Comparison of ENCODE assay signal across 39 cellular contexts in the genomic region with DNA sequence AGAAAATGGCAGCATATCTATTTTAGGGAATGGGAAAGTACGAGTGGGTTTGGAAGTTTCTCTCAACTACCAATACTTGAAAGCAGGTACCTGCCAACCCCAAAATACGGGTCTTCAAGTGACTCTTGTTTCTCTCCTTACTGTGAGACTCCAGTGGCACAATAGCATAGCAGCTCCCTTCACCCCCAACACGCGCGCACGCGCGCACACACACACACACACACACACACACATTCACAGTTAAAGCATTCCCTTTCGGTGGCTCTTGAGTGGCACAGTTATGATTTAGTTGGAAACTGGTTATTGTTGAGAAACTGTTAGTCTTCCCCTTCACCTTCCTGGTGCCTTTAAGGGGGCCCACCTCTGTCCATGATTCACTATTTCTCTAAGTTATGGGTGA. TPM values are rescaled to one million over a fixed set of nuclear protein-coding genes. Genes with fewer than 3 reads are reported as not detected.
"Had no signal": no experiment of that assay in that cellular context is flagged by ENCODE, and none has a peak within 500 bp of the region (broad histone marks: within the 10 kb centered on the region; RNA-seq: fewer than 3 reads in every experiment).

No MANE protein-coding gene starts in this region.

- H3K36me3 ChIP-seq: adrenal gland, ascending aorta, brain microvascular endothelial cell, breast epithelium, cardiac muscle cell had no signal

- H3K9me3 ChIP-seq: adrenal gland, ascending aorta, body of pancreas, breast epithelium had no signal

- H3K4me3 ChIP-seq: adrenal gland, ascending aorta, body of pancreas, breast epithelium, cardiac muscle cell had no signal

- H3K27ac ChIP-seq: adrenal gland, ascending aorta, body of pancreas, brain microvascular endothelial cell, breast epithelium, cardiac muscle cell had no signal

- H3K27me3 ChIP-seq: adrenal gland, ascending aorta, body of pancreas, brain microvascular endothelial cell, breast epithelium, cardiac muscle cell had no signal

- DNase-seq: activated effector memory CD4-positive, alpha-beta T cell treated with anti-CD3 and anti-CD28 coated beads, Interleukin-2, amount 50 U/mL, for 16 hours; activated effector memory CD4-positive, alpha-beta T cell treated with Interleukin-2 at 50 U/mL for 16 hours; activated gamma-delta T cell; activated gamma-delta T cell treated with Interleukin-2 at 50 U/mL for 16 hours; activated naive CD4-positive, alpha-beta T cell; activated naive CD4-positive, alpha-beta T cell treated with anti-CD3 and anti-CD28 coated beads for 36 hours; activated naive CD4-positive, alpha-beta T cell treated with anti-CD3 and anti-CD28 coated beads, Interleukin-2, amount 10 ng/mL, durations not matched to agents 7 days and 5 days; activated naive CD4-positive, alpha-beta T cell treated with anti-CD3 and anti-CD28 coated beads, Interleukin-2, amount 50 U/mL, for 16 hours; activated naive CD4-positive, alpha-beta T cell treated with Interleukin-2 at 50 U/mL for 16 hours; activated naive CD8-positive, alpha-beta T cell treated with anti-CD3 and anti-CD28 coated beads for 36 hours; activated naive CD8-positive, alpha-beta T cell treated with anti-CD3 and anti-CD28 coated beads, Interleukin-2, amount 10 ng/mL, durations not matched to agents 7 days and 5 days; activated naive CD8-positive, alpha-beta T cell treated with anti-CD3 and anti-CD28 coated beads, Interleukin-2, amount 50 U/mL, for 24 hours; activated T-cell treated with anti-CD3 and anti-CD28 coated beads, Interleukin-2, amount 50 U/mL, for 1 hour; activated T-cell treated with anti-CD3 and anti-CD28 coated beads, Interleukin-2, amount 50 U/mL, for 24 hours; activated T-cell treated with anti-CD3 and anti-CD28 coated beads, Interleukin-2, amount 50 U/mL, for 4 hours; activated T-cell treated with anti-CD3 and anti-CD28 coated beads, Interleukin-2, amount 50 U/mL, for 48 hours; activated T-cell treated with anti-CD3 and anti-CD28 coated beads, Interleukin-2, amount 50 U/mL, for 72 hours; adrenal gland; amniotic stem cell; amygdala; anterior cingulate cortex; aorta; body of pancreas; brain microvascular endothelial cell; caudate nucleus; central memory CD4-positive, alpha-beta T cell; cerebellar nuclear complex had no signal

- ATAC-seq: activated naive CD4-positive, alpha-beta T cell treated with anti-CD3 and anti-CD28 coated beads, Interleukin-2, amount 50 U/mL, for 72 hours; activated naive CD8-positive, alpha-beta T cell treated with anti-CD3 and anti-CD28 coated beads, Interleukin-2, amount 50 U/mL, for 24 hours; activated T-cell treated with anti-CD3 and anti-CD28 coated beads, Interleukin-2, amount 50 U/mL, for 4 hours; activated T-cell treated with anti-CD3 and anti-CD28 coated beads, Interleukin-2, amount 50 U/mL, for 72 hours; activated T-helper 17 cell treated with anti-CD3 and anti-CD28 coated beads, Interleukin-2, amount 50 U/mL, for 72 hours; body of pancreas had no signal

- H3K4me1 ChIP-seq: adrenal gland, ascending aorta, body of pancreas, breast epithelium had no signal

RNA-seq across cellular contexts. Expression of a gene that starts 30.0 kb away (rescaled TPM):
- total RNA-seq: activated naive CD4-positive, alpha-beta T cell treated with anti-CD3 and anti-CD28 coated beads for 36 hours; activated naive CD4-positive, alpha-beta T cell treated with anti-CD3 and anti-CD28 coated beads, Interleukin-2, amount 50 U/mL, for 72 hours; activated naive CD8-positive, alpha-beta T cell treated with anti-CD3 and anti-CD28 coated beads for 36 hours; activated T-helper 17 cell treated with anti-CD3 and anti-CD28 coated beads, Interleukin-2, amount 50 U/mL, for 72 hours; activated T-helper 2 cell treated with anti-CD3 and anti-CD28 coated beads, Interferon-gamma antibody, Interleukin-2, Interleukin-4, amounts not matched to agents 10 μg/mL and 5 μg/mL and 100 μg/mL, durations not matched to agents 14 hours and 24 hours and 36 hours; bronchial epithelial cell had no signal

RNA-seq across cellular contexts. Expression of a gene that starts 45.0 kb away (rescaled TPM):
- total RNA-seq: activated naive CD4-positive, alpha-beta T cell treated with anti-CD3 and anti-CD28 coated beads for 36 hours; activated naive CD4-positive, alpha-beta T cell treated with anti-CD3 and anti-CD28 coated beads, Interleukin-2, amount 50 U/mL, for 72 hours; activated naive CD8-positive, alpha-beta T cell treated with anti-CD3 and anti-CD28 coated beads for 36 hours; activated naive CD8-positive, alpha-beta T cell treated with anti-CD3 and anti-CD28 coated beads, Interleukin-2, amount 10 ng/mL, durations not matched to agents 7 days and 5 days; activated T-cell treated with anti-CD3 and anti-CD28 coated beads, Interleukin-2, amount 50 U/mL, for 4 hours; activated T-cell treated with anti-CD3 and anti-CD28 coated beads, Interleukin-2, amount 50 U/mL, for 72 hours; activated T-helper 1 cell treated with anti-CD3 and anti-CD28 coated beads, Interleukin-12 subunit alpha, Interleukin-12 subunit beta, Interleukin-2, Interleukin-4 antibody, amounts not matched to agents 30 ng/mL and 10 ng/mL and 1 ng/mL, durations not matched to agents 14 hours and 24 hours and 36 hours; activated T-helper 17 cell treated with anti-CD3 and anti-CD28 coated beads, Interleukin-2, amount 50 U/mL, for 72 hours; activated T-helper 2 cell treated with anti-CD3 and anti-CD28 coated beads, Interferon-gamma antibody, Interleukin-2, Interleukin-4, amounts not matched to agents 10 μg/mL and 5 μg/mL and 100 μg/mL, durations not matched to agents 14 hours and 24 hours and 36 hours; aorta; ascending aorta; astrocyte; body of pancreas; breast epithelium; bronchial epithelial cell; cardiac muscle cell; cardiac septum; cerebellum; chondrocyte had no signal
- polyA plus RNA-seq: aorta, cardiac muscle cell had no signal
